Comparison of ENCODE assay signal across 6 cellular contexts in genomic region chr13:60520902-60521563, GRCh38.
"Had no signal": no experiment of that assay in that cellular context is flagged by ENCODE, and none has a peak within 500 bp of the region (broad histone marks: within the 10 kb centered on the region; RNA-seq: fewer than 3 reads in every experiment).

No MANE protein-coding gene starts in this region.

- DNase-seq: GM23248, H9, HCEC 1CT, KBM-7 had no signal

- H3K4me3 Mint-ChIP-seq: H9, IgD-negative memory B cell had no signal

- H2AFZ ChIP-seq: GM23248 had no signal

- H3K4me1 Mint-ChIP-seq: IgD-negative memory B cell had no signal

- H3K27ac ChIP-seq: GM23248, HL-60 had no signal

- H3K27ac Mint-ChIP-seq: IgD-negative memory B cell had no signal

- H3K27me3 Mint-ChIP-seq: IgD-negative memory B cell had no signal

- H3K4me3 ChIP-seq: GM23248 had no signal

- H3K9ac ChIP-seq: GM23248 had no signal

- H3K9me3 Mint-ChIP-seq: H9, IgD-negative memory B cell had no signal
